Comparison of ENCODE assay signal across 1 cellular context in genomic region chr14:75484711-75485429, GRCh38.
TF ChIP-seq lines count a peak whose summit lies in the region.

No MANE protein-coding gene starts in this region.

TF ChIP-seq in GM23338, 12 proteins besides CTCF, POLR2A, EP300 and RAD21 (continued from another document):
- no peak for TF ChIP-seq REST (IDR thresholded peaks at IDR 0.05; ENCODE audit: unreplicated experiment)
- TF ChIP-seq POLR2AphosphoS5 (IDR thresholded peaks at IDR 0.05; ENCODE audit: low read depth), result no peak
- no peak for TF ChIP-seq JUNB (IDR thresholded peaks at IDR 0.05; ENCODE audit: unreplicated experiment)
- no peak for TF ChIP-seq ZNF114 (CRISPR knock-in tag; IDR thresholded peaks at IDR 0.05)
- no peak for TF ChIP-seq ZNF462 (CRISPR knock-in tag; IDR thresholded peaks at IDR 0.05)
- TF ChIP-seq NANOG (IDR thresholded peaks at IDR 0.05; ENCODE audit: borderline replicate concordance), result no peak
- TF ChIP-seq CREB1 (CRISPR knock-in tag; IDR thresholded peaks at IDR 0.05; ENCODE audit: low read depth), result no peak
- TF ChIP-seq EZH2 (IDR thresholded peaks at IDR 0.05; ENCODE audit: low read depth, unreplicated experiment), result no peak
